In the genomic region with DNA sequence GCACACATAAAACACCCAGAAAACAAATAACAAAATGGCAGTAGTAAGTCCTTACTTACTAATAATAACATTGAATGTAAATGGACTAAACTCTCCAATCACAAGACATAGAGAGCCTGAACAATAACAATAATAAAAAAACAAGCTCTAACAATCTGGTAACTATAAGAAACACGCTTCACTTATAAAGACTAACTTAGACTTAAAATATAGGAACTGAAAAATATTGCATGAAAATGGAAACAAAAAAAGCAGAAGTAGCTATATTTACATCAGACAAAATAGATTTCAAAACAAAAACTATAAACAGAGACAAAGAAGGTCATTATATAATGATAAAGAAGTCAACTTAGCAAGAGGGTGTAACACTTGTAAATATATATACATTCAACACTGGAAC, we compare ENCODE assay signal across 11 cellular contexts.
DNase-seq lines count a peak whose midpoint lies in the region; ATAC-seq and TF ChIP-seq lines count a peak whose summit lies in the region.
"Had no signal": no experiment of that assay in that cellular context is flagged by ENCODE, and none has a peak within 500 bp of the region (broad histone marks: within the 10 kb centered on the region; RNA-seq: fewer than 3 reads in every experiment).

No MANE protein-coding gene starts in this region.

- H3K36me3 ChIP-seq in MM.1S (replicated peaks; ENCODE audit: insufficient read depth, low read length): no peaks in the 10 kb centered on the region

- H3K27me3 Mint-ChIP-seq in stimulated activated naive B cell treated with anti-CD40 and anti-IgM and Interleukin-4, amounts not matched to agents 10 μg/mL and 1 μg/mL and 100 μg/mL, for 72 hours: no peaks in the 10 kb centered on the region

- peaks cover 25 to 30% of the 10 kb centered on the region in 2 donors for H3K4me1 Mint-ChIP-seq in stimulated activated naive B cell treated with anti-CD40 and anti-IgM and Interleukin-4, amounts not matched to agents 10 μg/mL and 1 μg/mL and 100 μg/mL, for 72 hours

- ATAC-seq in GM19328 (IDR thresholded peaks at IDR 0.05; ENCODE audit: unreplicated experiment) (peak; percentile 84), HG02885 (IDR thresholded peaks at IDR 0.05; ENCODE audit: poor library complexity, unreplicated experiment) (peak; percentile 70)
- peak; percentile 88 to 92 for ATAC-seq in stimulated activated naive B cell treated with anti-CD40 and anti-IgM and Interleukin-4, amounts not matched to agents 10 μg/mL and 1 μg/mL and 100 μg/mL, for 72 hours (replicated peaks)

- DNase-seq in MM.1S (peak; percentile 25), cerebellar cortex (ENCODE audit: low spot score) (no peak), NCI-H1417 treated with DMSO at 0.1 percent for 48 hours (lab: John Stamatoyannopoulos, UW) (no peak), activated T-cell treated with anti-CD3 and anti-CD28 coated beads for 4 hours (no peak), OCI-M2 (lab: John Stamatoyannopoulos, UW; ENCODE audit: unreplicated experiment) (no peak)
- DNase-seq in stimulated activated naive B cell treated with anti-CD40 and anti-IgM and Interleukin-4, amounts not matched to agents 10 μg/mL and 1 μg/mL and 100 μg/mL, for 72 hours: no peak
- DNase-seq: cerebellar nuclear complex had no signal

- no peak overlapping the region for H3K9ac ChIP-seq in MM.1S (ENCODE audit: low read length)

- H3K9me2 ChIP-seq in MM.1S (replicated peaks; ENCODE audit: insufficient read depth, low read length): no peaks in the 10 kb centered on the region

- peaks cover 18% of the 10 kb centered on the region for H3K4me1 ChIP-seq in MM.1S (ENCODE audit: low read length)

- no peaks in the 10 kb centered on the region; the same call in 1 of the 2 replicates for H3F3A ChIP-seq in MM.1S (ENCODE audit: insufficient read depth, low read length)

- H3K27ac ChIP-seq in MM.1S (ENCODE audit: low read length): peak overlapping the region; percentile 41; the same call in 1 of the 2 replicates
- H3K27ac ChIP-seq: hepatocyte had no signal

- TF ChIP-seq CTCF in MM.1S (IDR thresholded peaks at IDR 0.05; ENCODE audit: low read length): no peak

- H3K4me3 ChIP-seq in MM.1S (ENCODE audit: low read length): no peak overlapping the region
- H3K4me3 ChIP-seq: hepatocyte had no signal

- no peak overlapping the region for H2AFZ ChIP-seq in MM.1S (ENCODE audit: low read length)
- H2AFZ ChIP-seq: hepatocyte had no signal

- peak overlapping the region; percentile 44 to 50 for H3K4me3 Mint-ChIP-seq in stimulated activated naive B cell treated with anti-CD40 and anti-IgM and Interleukin-4, amounts not matched to agents 10 μg/mL and 1 μg/mL and 100 μg/mL, for 72 hours
- H3K4me3 Mint-ChIP-seq: nephron had no signal

- H3K36me3 Mint-ChIP-seq in stimulated activated naive B cell treated with anti-CD40 and anti-IgM and Interleukin-4, amounts not matched to agents 10 μg/mL and 1 μg/mL and 100 μg/mL, for 72 hours: peaks cover 3 to 5% of the 10 kb centered on the region in 2 donors

- no peaks in the 10 kb centered on the region for H3K27me3 ChIP-seq in MM.1S (replicated peaks; ENCODE audit: insufficient read depth, low read length)
- H3K27me3 ChIP-seq: hepatocyte had no signal

- H3K27ac Mint-ChIP-seq in stimulated activated naive B cell treated with anti-CD40 and anti-IgM and Interleukin-4, amounts not matched to agents 10 μg/mL and 1 μg/mL and 100 μg/mL, for 72 hours: peak overlapping the region; percentile 4
- H3K27ac Mint-ChIP-seq: nephron had no signal

- H3K4me2 ChIP-seq in MM.1S (ENCODE audit: low read depth, low read length): peak overlapping the region; percentile 19; the same call in 1 of the 2 replicates
- H3K4me2 ChIP-seq: hepatocyte had no signal

- H3K79me2 ChIP-seq in MM.1S (ENCODE audit: low read length): no peaks in the 10 kb centered on the region
- H3K79me2 ChIP-seq: hepatocyte had no signal

- H3K9me3 Mint-ChIP-seq in stimulated activated naive B cell treated with anti-CD40 and anti-IgM and Interleukin-4, amounts not matched to agents 10 μg/mL and 1 μg/mL and 100 μg/mL, for 72 hours: peaks cover 8% of the 10 kb centered on the region in 2 donors

- H4K20me1 ChIP-seq in MM.1S (ENCODE audit: insufficient read depth, low read length): no peaks in the 10 kb centered on the region

- no peaks in the 10 kb centered on the region for H3K9me3 ChIP-seq in MM.1S (replicated peaks; ENCODE audit: insufficient read depth, low read length)
